20 cellular contexts compared by ENCODE assay signal in the genomic region with DNA sequence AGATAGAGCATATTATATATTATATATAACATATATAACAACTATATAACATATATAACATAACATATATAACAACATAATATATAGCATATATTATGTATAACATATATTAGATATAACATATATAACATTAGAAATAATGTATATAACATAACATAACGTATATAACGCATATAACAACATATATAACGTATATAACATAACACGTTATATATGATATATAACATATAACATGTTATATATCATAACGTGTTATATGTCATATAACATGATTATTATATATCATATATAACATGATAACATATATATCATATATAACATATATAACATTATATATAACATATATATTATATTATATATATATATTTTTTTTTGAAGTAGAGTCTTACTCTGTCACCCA. TPM values are rescaled to one million over a fixed set of nuclear protein-coding genes. Genes with fewer than 3 reads are reported as not detected.
A peak's percentile ranks its signal among the peaks of the same experiment; 100 is the strongest.
DNase-seq lines count a peak whose midpoint lies in the region; ATAC-seq, FAIRE-seq and TF ChIP-seq lines count a peak whose summit lies in the region.
"Had no signal": no experiment of that assay in that cellular context is flagged by ENCODE, and none has a peak within 500 bp of the region (broad histone marks: within the 10 kb centered on the region; RNA-seq: fewer than 3 reads in every experiment).

No MANE protein-coding gene starts in this region.

- TF ChIP-seq POLR2A in tibial nerve (IDR thresholded peaks at IDR 0.05): no peak

- H3K27me3 ChIP-seq in small intestine (ENCODE audit: control insufficient read depth in 2 of 2, insufficient read depth in 2 of 2, low read length in 2 of 2): no peaks in the 10 kb centered on the region
- H3K27me3 ChIP-seq in tibial nerve: no peaks in the 10 kb centered on the region
- H3K27me3 ChIP-seq: BLaER1 had no signal

- TF ChIP-seq EP300 in tibial nerve (IDR thresholded peaks at IDR 0.05): no peak

- peaks cover 3 to 7% of the 10 kb centered on the region in 2 donors for H3K4me1 ChIP-seq in small intestine (ENCODE audit: control insufficient read depth in 2 of 2, insufficient read depth in 1 of 2, low read depth in 1 of 2, low read length in 1 of 2)
- peaks cover 0 to 34% (median 10%) of the 10 kb centered on the region in 4 donors for H3K4me1 ChIP-seq in tibial nerve

- WGBS in small intestine, 3 donors: 94 to 95% (median 95%) methylated on average over 5 of the region's 5 CpGs
- 91 to 93% methylated on average over 5 of the region's 5 CpGs for WGBS in tibial nerve, 2 donors

- TF ChIP-seq CTCF in omental fat pad (IDR thresholded peaks at IDR 0.05) (no peak), tibial nerve (IDR thresholded peaks at IDR 0.05) (no peak)

- ATAC-seq in omental fat pad (ENCODE audit: low FRiP score): no peak
- ATAC-seq: CD8-positive, alpha-beta T cell; GM12878; GM23338; HCT116 had no signal

- no peak overlapping the region for H3K4me3 ChIP-seq in small intestine (ENCODE audit: low read depth in 1 of 2, low read length in 2 of 2)
- H3K4me3 ChIP-seq in tibial nerve: no peak overlapping the region
- H3K4me3 ChIP-seq: BLaER1, GM12878, GM23338 had no signal

- DNase-seq in frontal cortex (ENCODE audit: low spot score in 2 of 2): no peak
- DNase-seq in small intestine: no peak
- DNase-seq in NCI-H2081 (lab: John Stamatoyannopoulos, UW): no peak
- no peak for DNase-seq in omental fat pad (ENCODE audit: low spot score)
- DNase-seq in tibial nerve (ENCODE audit: low spot score in 2 of 2): no peak
- DNase-seq: Caco-2; CD4-positive, CD25-positive, alpha-beta regulatory T cell; CD8-positive, alpha-beta T cell; DMS153; DND-41; GDM1; H9 had no signal

- H3K9me3 ChIP-seq in small intestine (ENCODE audit: control insufficient read depth, low read depth): no peaks in the 10 kb centered on the region
- H3K9me3 ChIP-seq in tibial nerve: no peaks in the 10 kb centered on the region
- H3K9me3 ChIP-seq: BLaER1, Caco-2 had no signal

- peak; percentile 99 for FAIRE-seq in G401.6 (lab: Jason Lieb, UNC)
- FAIRE-seq in TTC549 (lab: Jason Lieb, UNC): peak; percentile 96
- FAIRE-seq in frontal cortex (lab: Jason Lieb, UNC): peak; percentile 99
- FAIRE-seq in small intestine (lab: Jason Lieb, UNC): peak; percentile 97
- FAIRE-seq: GM12878, GM19239 had no signal

- H3K27ac ChIP-seq in small intestine (ENCODE audit: low read depth in 1 of 2, low read length in 1 of 2): no peak overlapping the region
- no peak overlapping the region for H3K27ac ChIP-seq in tibial nerve
- H3K27ac ChIP-seq: BLaER1, C4-2B had no signal

- H3K36me3 ChIP-seq in small intestine (ENCODE audit: control insufficient read depth in 2 of 2, insufficient read depth in 2 of 2, low read length in 2 of 2): peaks cover 4 to 23% of the 10 kb centered on the region in 2 donors
- peaks cover 0 to 53% (median 23%) of the 10 kb centered on the region in 3 donors for H3K36me3 ChIP-seq in tibial nerve

RNA-seq across cellular contexts. Expression of a gene that starts 3.7 kb away (rescaled TPM):
- total RNA-seq in frontal cortex: 14.7 TPM
- 100 to 1,000 TPM in 1 of 3 donors, 10 to 100 TPM in 2; 42.3 to 116 (median 86.1) TPM for polyA plus RNA-seq in small intestine
- 10 to 100 TPM; 14.8 to 36.9 (median 28.1) TPM for total RNA-seq in omental fat pad
- total RNA-seq in tibial nerve: 10 to 100 TPM; 26.0 to 61.8 (median 40.7) TPM
